Comparison of ENCODE assay signal across 15 cellular contexts in genomic region chr6:36917541-36918193, GRCh38. TPM values are rescaled to one million over a fixed set of nuclear protein-coding genes. Genes with fewer than 3 reads are reported as not detected.
DNase-seq lines count a peak whose midpoint lies in the region; ATAC-seq and TF ChIP-seq lines count a peak whose summit lies in the region.
"Had no signal": no experiment of that assay in that cellular context is flagged by ENCODE, and none has a peak within 500 bp of the region (broad histone marks: within the 10 kb centered on the region; RNA-seq: fewer than 3 reads in every experiment).

No MANE protein-coding gene starts in this region.

- peaks cover 56% of the 10 kb centered on the region for H3F3A ChIP-seq in GM23248 (ENCODE audit: insufficient read depth)

- H3K9me3 ChIP-seq in GM23248 (ENCODE audit: low read depth) = no peaks in the 10 kb centered on the region
- H3K9me3 ChIP-seq in esophagus muscularis mucosa = no peaks in the 10 kb centered on the region
- H3K9me3 ChIP-seq in mucosa of rectum (ENCODE audit: control insufficient read depth in 2 of 2, low read length in 2 of 2) = no peaks in the 10 kb centered on the region
- H3K9me3 ChIP-seq in thoracic aorta = no peaks in the 10 kb centered on the region

- in situ Hi-C loops in GM23248 (cut with MboI) = no loop called here

- peak overlapping the region; percentile 97 for H3K27ac ChIP-seq in GM23248
- H3K27ac ChIP-seq in esophagus muscularis mucosa (replicated peaks in 1 of 4) = peak overlapping the region; percentile 71 to 79 (median 74)
- peak overlapping the region; percentile 3 to 38 for H3K27ac ChIP-seq in mucosa of rectum (ENCODE audit: low read depth in 2 of 2, low read length in 2 of 2)
- H3K27ac ChIP-seq in thoracic aorta = peak overlapping the region; percentile 71 to 80

- H3K27me3 ChIP-seq in GM23248 (replicated peaks; ENCODE audit: insufficient read depth) (no peaks in the 10 kb centered on the region), esophagus muscularis mucosa (no peaks in the 10 kb centered on the region), mucosa of rectum (ENCODE audit: control insufficient read depth in 2 of 2, insufficient read depth in 2 of 2, low read length in 2 of 2) (no peaks in the 10 kb centered on the region), thoracic aorta (replicated peaks; ENCODE audit: insufficient read depth) (no peaks in the 10 kb centered on the region)

- peak; percentile 25 for ATAC-seq in thoracic aorta (ENCODE audit: insufficient number of reproducible peaks, low FRiP score, low read depth)
- no peak for ATAC-seq in HG03196 (IDR thresholded peaks at IDR 0.05; ENCODE audit: unreplicated experiment)
- no peak for ATAC-seq in HG02938 (IDR thresholded peaks at IDR 0.05; ENCODE audit: unreplicated experiment)
- ATAC-seq: PC-3 had no signal

- H3K36me3 ChIP-seq in GM23248 (ENCODE audit: low read depth) (peaks cover 24% of the 10 kb centered on the region; the same call in 1 of the 2 replicates), esophagus muscularis mucosa (peaks cover 44 to 97% (median 84%) of the 10 kb centered on the region in 4 donors), mucosa of rectum (ENCODE audit: control insufficient read depth in 2 of 2, insufficient read depth in 2 of 2, low read length in 2 of 2) (peaks cover 28 to 44% of the 10 kb centered on the region in 2 donors), thoracic aorta (peaks cover 15% of the 10 kb centered on the region)

- TF ChIP-seq EP300 in esophagus muscularis mucosa (IDR thresholded peaks at IDR 0.05) = no peak

- no peaks in the 10 kb centered on the region for H3K79me2 ChIP-seq in GM23248 (ENCODE audit: insufficient read depth)

- H3K4me3 ChIP-seq in GM23248 = 0 out of 2 replicates have a peak overlapping the region, but pooled peaks have one; percentile 1
- H3K4me3 ChIP-seq in esophagus muscularis mucosa = no peak overlapping the region
- no peak overlapping the region for H3K4me3 ChIP-seq in mucosa of rectum (ENCODE audit: low read length in 2 of 2)
- peak overlapping the region; percentile 3 for H3K4me3 ChIP-seq in thoracic aorta

- DNase-seq in GM23248 = peak; percentile 96
- DNase-seq in esophagus muscularis mucosa (ENCODE audit: extremely low spot score) = no peak
- no peak for DNase-seq in thoracic aorta (ENCODE audit: low spot score)
- no peak for DNase-seq in CD1c-positive myeloid dendritic cell (ENCODE audit: extremely low spot score)
- DNase-seq in activated naive CD4-positive, alpha-beta T cell treated with anti-CD3 and anti-CD28 coated beads, Interleukin-2, amount 50 U/mL, for 16 hours = no peak
- DNase-seq: activated naive CD4-positive, alpha-beta T cell treated with anti-CD3 and anti-CD28 coated beads, Interleukin-2, amount 10 ng/mL, durations not matched to agents 7 days and 5 days; effector CD4-positive, alpha-beta T cell; KBM-7; NCI-H2081; PC-3; stimulated activated CD4-positive, alpha-beta T cell treated with anti-CD3 and anti-CD28 coated beads, Interleukin-12 subunit alpha, Interleukin-12 subunit beta, amount 100 ng/mL, for 4 hours had no signal

- intact Hi-C loops in esophagus muscularis mucosa (cut with DNase I) = no loop called here

- no peak for TF ChIP-seq CTCF in esophagus muscularis mucosa (IDR thresholded peaks at IDR 0.05)
- no peak for TF ChIP-seq CTCF in thoracic aorta (IDR thresholded peaks at IDR 0.05)

- WGBS in GM23248 (ENCODE audit: low coverage in 1 of 2, low lambda C conversion rate in 2 of 2, missing lambda C conversion rate in 2 of 2), 2 experiments = 9 to 11% methylated on average over 10 of the region's 10 CpGs
- WGBS in esophagus muscularis mucosa = 50% methylated on average over 10 of the region's 10 CpGs

- no peak for TF ChIP-seq POLR2A in esophagus muscularis mucosa (IDR thresholded peaks at IDR 0.05; ENCODE audit: low read depth)

- H3K9ac ChIP-seq in GM23248 = peak overlapping the region; percentile 78
- no peak overlapping the region for H3K9ac ChIP-seq in mucosa of rectum (ENCODE audit: low read depth in 1 of 2, low read length in 2 of 2)

- H3K4me2 ChIP-seq in GM23248 (ENCODE audit: unreplicated experiment) = peak overlapping the region; percentile 57

- H4K20me1 ChIP-seq in GM23248 (ENCODE audit: insufficient read depth) = no peaks in the 10 kb centered on the region

- H3K4me1 ChIP-seq in GM23248 (ENCODE audit: insufficient read depth) (peaks cover 68% of the 10 kb centered on the region), esophagus muscularis mucosa (peaks cover 32 to 48% (median 39%) of the 10 kb centered on the region in 4 donors), mucosa of rectum (ENCODE audit: control insufficient read depth in 2 of 2, insufficient read depth in 2 of 2, low read length in 2 of 2) (peaks cover 0 to 14% of the 10 kb centered on the region in 2 donors), thoracic aorta (ENCODE audit: control insufficient read depth in 1 of 2, low read depth in 2 of 2) (peaks cover 22 to 56% of the 10 kb centered on the region in 2 donors)

- no peak overlapping the region for H2AFZ ChIP-seq in GM23248

- no peaks in the 10 kb centered on the region for H3K9me2 ChIP-seq in GM23248 (ENCODE audit: insufficient read depth)

RNA-seq across cellular contexts. Expression of gene C6orf89, which starts 31.9 kb away (rescaled TPM):
- 84.0 and 85.5 TPM in 2 replicates for total RNA-seq in GM23248 (2014; rRNA removed; shearing (Covaris generic))
- polyA plus RNA-seq in GM23248 (2016; fragmentation: Nextera tagmentation; extraction: Ambion mirVana) = 73.8 and 73.9 TPM in 2 replicates
- total RNA-seq in esophagus muscularis mucosa (10 to 100 TPM; 56.5 to 66.2 (median 59.0) TPM), thoracic aorta (10 to 100 TPM; 53.6 to 60.9 TPM)

RNA-seq across cellular contexts. Expression of gene PI16, which starts 36.9 kb away (rescaled TPM):
- total RNA-seq in GM23248 (2014; rRNA removed; shearing (Covaris generic)) = 181 and 227 TPM in 2 replicates
- polyA plus RNA-seq in GM23248 (2016; fragmentation: Nextera tagmentation; extraction: Ambion mirVana) = 390 and 398 TPM in 2 replicates
- total RNA-seq in esophagus muscularis mucosa = 10 to 100 TPM; 44.8 to 64.3 (median 56.9) TPM
- total RNA-seq in thoracic aorta = 10 to 100 TPM; 44.3 to 89.7 TPM
- total RNA-seq: myocyte had no signal

RNA-seq across cellular contexts. Expression of gene PPIL1, which starts 43.1 kb away (rescaled TPM):
- total RNA-seq in GM23248 (2014; rRNA removed; shearing (Covaris generic)) = 20.4 and 36.3 TPM in 2 replicates
- 27.1 and 30.5 TPM in 2 replicates for polyA plus RNA-seq in GM23248 (2016; fragmentation: Nextera tagmentation; extraction: Ambion mirVana)
- total RNA-seq in esophagus muscularis mucosa (10 to 100 TPM; 17.6 to 30.3 (median 25.4) TPM), thoracic aorta (10 to 100 TPM; 12.0 to 12.9 TPM)

Comparison
In these comparisons a context has a peak if more than half of its experiments do, and no peak if none do; other contexts are left out.
1. H3K27ac ChIP-seq: peak in every context shown above with its lines; median percentile 97 in GM23248; 76 in thoracic aorta; 74 in esophagus muscularis mucosa; 20 in mucosa of rectum.
2. H3K4me3 ChIP-seq: peak in GM23248 (single experiment) and thoracic aorta (single experiment); none in esophagus muscularis mucosa (0 of 4) and mucosa of rectum (0 of 2).